ENCODE assay signal across 8 cellular contexts in the genomic region with DNA sequence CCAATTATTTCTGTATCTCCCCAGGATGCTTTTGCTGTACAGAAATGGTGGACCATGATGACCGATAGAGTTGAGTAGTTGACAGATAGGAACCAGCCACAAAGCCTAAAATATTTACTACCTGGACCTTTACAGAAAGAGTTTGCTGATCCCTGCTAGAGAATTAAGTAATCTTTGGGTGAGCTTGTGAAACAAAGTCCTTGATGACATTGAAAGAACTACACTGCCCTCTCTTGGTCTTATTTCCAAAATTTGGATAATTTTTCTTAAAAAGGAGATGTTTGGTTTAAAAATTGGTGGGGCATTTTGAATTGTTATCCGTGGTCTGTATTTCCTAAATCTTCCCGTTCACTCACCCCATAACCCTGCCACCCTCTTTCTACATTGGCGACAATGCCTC. TPM values are rescaled to one million over a fixed set of nuclear protein-coding genes. Genes with fewer than 3 reads are reported as not detected.
DNase-seq lines count a peak whose midpoint lies in the region; ATAC-seq and TF ChIP-seq lines count a peak whose summit lies in the region.

No MANE protein-coding gene starts in this region.

- H4K20me1 ChIP-seq in DOHH2 (ENCODE audit: control insufficient read depth, insufficient read depth, low read depth, low read length) = no peaks in the 10 kb centered on the region

- no peak overlapping the region for H3K4me2 ChIP-seq in DOHH2 (ENCODE audit: low read length)

- CTCF ChIA-PET in HEK293T (lab: Yijun Ruan, JAX) = interaction anchor here (0.5 to 4.5 kb wide), 11 partner anchors 9 to 493 kb away, joined by 3 to 19 read pairs (median 4); a partner anchor contains a TSS

- H3K36me3 ChIP-seq in DOHH2 (ENCODE audit: control insufficient read depth, low read length) = no peaks in the 10 kb centered on the region
- no peaks in the 10 kb centered on the region for H3K36me3 ChIP-seq in ascending aorta

- peaks cover 5% of the 10 kb centered on the region for H3F3A ChIP-seq in DOHH2 (ENCODE audit: control insufficient read depth, insufficient read depth)

- H3K27ac ChIP-seq in DOHH2 (ENCODE audit: low read depth, low read length) (no peak overlapping the region), ascending aorta (no peak overlapping the region)

- intact Hi-C loops in ascending aorta (cut with DNase I) = loop anchor here (1.0 to 5.0 kb wide), 2 partner anchors 88 to 287 kb away; no protein-coding TSS in a partner anchor

- H3K4me1 ChIP-seq in DOHH2 (ENCODE audit: control insufficient read depth, low read length) (peaks cover 34% of the 10 kb centered on the region), ascending aorta (no peaks in the 10 kb centered on the region)

- H3K27me3 ChIP-seq in DOHH2 (ENCODE audit: control insufficient read depth, low read length) (no peaks in the 10 kb centered on the region), ascending aorta (no peaks in the 10 kb centered on the region)

- ATAC-seq in GM18870 (IDR thresholded peaks at IDR 0.05; ENCODE audit: unreplicated experiment) (no peak), HG03280 (IDR thresholded peaks at IDR 0.05; ENCODE audit: unreplicated experiment) (no peak), GM19452 (IDR thresholded peaks at IDR 0.05; ENCODE audit: unreplicated experiment) (no peak)

- no peaks in the 10 kb centered on the region for H3K79me2 ChIP-seq in DOHH2 (ENCODE audit: control insufficient read depth, low read length)

- POLR2A ChIA-PET in HEK293T (lab: Yijun Ruan, JAX) = interaction anchor here (0.6 to 1.4 kb wide), 2 partner anchors 132 to 150 kb away, joined by 3 to 5 read pairs; a partner anchor contains a TSS

- TF ChIP-seq CTCF in DOHH2 (IDR thresholded peaks at IDR 0.05; ENCODE audit: low read depth, low read length, poor library complexity, severe bottlenecking) (peak; percentile 50), LNCaP clone FGC (IDR thresholded peaks at IDR 0.05; ENCODE audit: control insufficient read depth, extremely low read depth, insufficient read depth) (0 out of 2 replicates have a peak, but pooled peaks have one; percentile 23), ascending aorta (IDR thresholded peaks at IDR 0.05) (peak; percentile 47 to 54 (median 48))

- DNase-seq in LNCaP clone FGC (ENCODE audit: low read depth) (no peak), ascending aorta (ENCODE audit: low spot score in 2 of 2) (no peak), kidney glomerular epithelial cell (lab: John Stamatoyannopoulos, UW) (peak; percentile 35), HEK293T (ENCODE audit: extremely low spot score) (no peak)

- no peaks in the 10 kb centered on the region for H3K9me2 ChIP-seq in DOHH2 (replicated peaks; ENCODE audit: control insufficient read depth, low read length)

- H3K4me3 ChIP-seq in DOHH2 (ENCODE audit: low read length) (no peak overlapping the region), LNCaP clone FGC (ENCODE audit: low read depth, low read length) (no peak overlapping the region), ascending aorta (no peak overlapping the region)

- H3K9me3 ChIP-seq in DOHH2 (ENCODE audit: control insufficient read depth, insufficient read depth, low read length) (no peaks in the 10 kb centered on the region), ascending aorta (no peaks in the 10 kb centered on the region)

TF ChIP-seq in HEK293T, 16 proteins besides CTCF, POLR2A, EP300 and RAD21:
- TF ChIP-seq, protein P1, sequence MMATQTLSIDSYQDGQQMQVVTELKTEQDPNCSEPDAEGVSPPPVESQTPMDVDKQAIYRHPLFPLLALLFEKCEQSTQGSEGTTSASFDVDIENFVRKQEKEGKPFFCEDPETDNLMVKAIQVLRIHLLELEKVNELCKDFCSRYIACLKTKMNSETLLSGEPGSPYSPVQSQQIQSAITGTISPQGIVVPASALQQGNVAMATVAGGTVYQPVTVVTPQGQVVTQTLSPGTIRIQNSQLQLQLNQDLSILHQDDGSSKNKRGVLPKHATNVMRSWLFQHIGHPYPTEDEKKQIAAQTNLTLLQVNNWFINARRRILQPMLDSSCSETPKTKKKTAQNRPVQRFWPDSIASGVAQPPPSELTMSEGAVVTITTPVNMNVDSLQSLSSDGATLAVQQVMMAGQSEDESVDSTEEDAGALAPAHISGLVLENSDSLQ (IDR thresholded peaks at IDR 0.05) = no peak
- TF ChIP-seq BHLHE40 (IDR thresholded peaks at IDR 0.05; ENCODE audit: borderline replicate concordance) = no peak
- TF ChIP-seq FOXM1 (IDR thresholded peaks at IDR 0.05; ENCODE audit: borderline replicate concordance) = no peak
- TF ChIP-seq LEF1 (IDR thresholded peaks at IDR 0.05; ENCODE audit: borderline replicate concordance) = no peak
- no peak for TF ChIP-seq SP1 (IDR thresholded peaks at IDR 0.05)
- TF ChIP-seq NFRKB (IDR thresholded peaks at IDR 0.05) = no peak
- no peak for TF ChIP-seq TARDBP (IDR thresholded peaks at IDR 0.05)
- TF ChIP-seq ARNT (IDR thresholded peaks at IDR 0.05) = no peak
- TF ChIP-seq SUZ12 (IDR thresholded peaks at IDR 0.05) = no peak
- no peak for TF ChIP-seq ZNF384 (IDR thresholded peaks at IDR 0.05)
- TF ChIP-seq L3MBTL2 (conservative IDR thresholded peaks at IDR 0.05) = no peak
- no peak for TF ChIP-seq FOXK2 (IDR thresholded peaks at IDR 0.05)
- no peak for TF ChIP-seq FOXA1 (IDR thresholded peaks at IDR 0.05)
- TF ChIP-seq ELF4 (IDR thresholded peaks at IDR 0.05) = no peak
- TF ChIP-seq CTBP1 (IDR thresholded peaks at IDR 0.05; ENCODE audit: borderline replicate concordance) = no peak
- TF ChIP-seq HDGF (IDR thresholded peaks at IDR 0.05; ENCODE audit: borderline replicate concordance) = no peak
TF ChIP-seq in HEK293T: peak in this region for 0.

RNA-seq across cellular contexts. Expression of a gene that starts 13.7 kb away (rescaled TPM):
- 28.4 TPM for total RNA-seq in ascending aorta

RNA-seq across cellular contexts. Expression of a gene that starts 17.1 kb away (rescaled TPM):
- 12.3 TPM for total RNA-seq in ascending aorta
